ENCODE assay signal across 4 cellular contexts in the genomic region with DNA sequence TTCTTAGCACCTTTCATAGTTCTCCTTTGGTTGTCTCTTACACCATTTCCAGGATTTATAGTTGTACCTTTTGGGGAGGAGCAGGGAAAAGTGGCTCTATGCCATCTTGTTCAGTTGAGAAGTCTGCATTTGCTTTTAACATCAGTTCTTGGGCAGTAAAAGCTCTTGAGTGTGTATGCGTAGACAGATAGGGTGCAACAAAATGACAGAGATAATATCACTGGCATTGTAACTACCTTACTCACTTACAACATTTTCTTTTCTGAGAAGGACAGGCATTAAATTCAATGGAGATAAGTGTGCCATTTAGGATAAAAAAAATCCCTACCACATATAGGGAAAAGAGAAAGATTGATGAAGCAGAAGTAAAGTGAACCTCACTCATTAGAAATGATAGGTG. TPM values are rescaled to one million over a fixed set of nuclear protein-coding genes. Genes with fewer than 3 reads are reported as not detected.
"Had no signal": no experiment of that assay in that cellular context is flagged by ENCODE, and none has a peak within 500 bp of the region (broad histone marks: within the 10 kb centered on the region; RNA-seq: fewer than 3 reads in every experiment).

No MANE protein-coding gene starts in this region.

- H3K4me3 ChIP-seq: GM12878 had no signal

- ATAC-seq: GM12878 had no signal

- DNase-seq: GDM1, GF-D8 had no signal

RNA-seq across cellular contexts. Expression of gene ADGRG4, which starts 38.9 kb away (rescaled TPM):
- total RNA-seq: G401, GM12878 had no signal
- polyA plus RNA-seq: GM12878 had no signal
